37 cellular contexts compared by ENCODE assay signal in the genomic region with DNA sequence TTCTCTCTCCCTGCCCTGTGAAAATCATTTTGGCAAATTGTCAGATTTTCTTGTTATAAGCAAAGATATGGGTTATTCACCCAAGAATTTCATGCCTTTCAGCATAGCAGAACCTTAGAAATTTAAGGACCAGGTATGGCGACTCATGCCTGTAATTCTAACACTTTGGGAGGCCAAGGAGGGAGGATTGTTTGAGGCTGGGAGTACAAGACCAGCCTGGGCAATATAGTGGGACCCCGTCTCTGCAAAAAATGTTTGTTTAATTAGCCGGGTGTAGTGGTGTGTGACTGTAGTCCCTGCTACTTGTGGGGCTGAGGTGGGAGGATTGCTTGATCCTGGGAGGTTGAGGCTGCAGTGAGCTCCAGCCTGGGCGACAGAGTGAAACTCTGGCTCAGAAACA.
"Had no signal": no experiment of that assay in that cellular context is flagged by ENCODE, and none has a peak within 500 bp of the region (broad histone marks: within the 10 kb centered on the region; RNA-seq: fewer than 3 reads in every experiment).

No MANE protein-coding gene starts in this region.

- H3K36me3 ChIP-seq: adrenal gland, breast epithelium, cardiac muscle cell, colonic mucosa, gastrocnemius medialis, heart left ventricle, WERI-Rb-1 had no signal

- H3K9me3 Mint-ChIP-seq: activated CD4-positive, alpha-beta memory T cell treated with anti-CD3 and anti-CD28 coated beads for 36 hours; activated CD4-positive, alpha-beta T cell treated with anti-CD3 and anti-CD28 coated beads, Interleukin-2, amount 10 ng/mL, durations not matched to agents 24 days and 14 days; activated naive CD4-positive, alpha-beta T cell treated with anti-CD3 and anti-CD28 coated beads for 36 hours; activated naive CD4-positive, alpha-beta T cell treated with anti-CD3 and anti-CD28 coated beads, Interleukin-2, amount 50 U/mL, for 24 hours; activated naive CD8-positive, alpha-beta T cell treated with anti-CD3 and anti-CD28 coated beads for 36 hours; activated naive CD8-positive, alpha-beta T cell treated with anti-CD3 and anti-CD28 coated beads, Interleukin-2, amount 50 U/mL, for 24 hours; activated T-helper 1 cell treated with anti-CD3 and anti-CD28 coated beads, Interleukin-12 subunit alpha, Interleukin-12 subunit beta, Interleukin-2, Interleukin-4 antibody, amounts not matched to agents 30 ng/mL and 10 ng/mL and 1 ng/mL, durations not matched to agents 14 hours and 24 hours and 36 hours; activated T-helper 2 cell treated with anti-CD3 and anti-CD28 coated beads, Interferon-gamma antibody, Interleukin-2, Interleukin-4, amounts not matched to agents 10 μg/mL and 5 μg/mL and 100 μg/mL, durations not matched to agents 14 hours and 24 hours and 36 hours; T-helper 2 cell treated with Interferon-gamma antibody and Interleukin-4, amounts not matched to agents 5 μg/mL and 100 μg/mL, for 36 hours had no signal

- ATAC-seq: activated CD4-positive, alpha-beta T cell treated with anti-CD3 and anti-CD28 coated beads for 36 hours; activated CD8-positive, alpha-beta memory T cell treated with anti-CD3 and anti-CD28 coated beads, Interleukin-2, amount 10 ng/mL, durations not matched to agents 7 days and 5 days; activated CD8-positive, alpha-beta T cell treated with anti-CD3 and anti-CD28 coated beads, Interleukin-2, amount 10 ng/mL, durations not matched to agents 7 days and 5 days; activated naive CD8-positive, alpha-beta T cell treated with anti-CD3 and anti-CD28 coated beads, Interleukin-2, amount 50 U/mL, for 24 hours; esophagus mucosa; gastrocnemius medialis; heart left ventricle; T-helper 17 cell had no signal

- DNase-seq: activated CD4-positive, alpha-beta memory T cell treated with anti-CD3 and anti-CD28 coated beads for 36 hours; activated CD4-positive, alpha-beta T cell treated with anti-CD3 and anti-CD28 coated beads for 36 hours; activated CD4-positive, alpha-beta T cell treated with anti-CD3 and anti-CD28 coated beads, Interleukin-2, amount 10 ng/mL, durations not matched to agents 24 days and 14 days; activated CD4-positive, CD25-positive, alpha-beta regulatory T cell; activated CD4-positive, CD25-positive, alpha-beta regulatory T cell treated with anti-CD3 and anti-CD28 coated beads, Interleukin-2, amount 50 U/mL, for 72 hours; activated CD8-positive, alpha-beta memory T cell treated with anti-CD3 and anti-CD28 coated beads, Interleukin-2, amount 10 ng/mL, durations not matched to agents 7 days and 5 days; activated CD8-positive, alpha-beta memory T cell treated with anti-CD3 and anti-CD28 coated beads, Interleukin-2, amount 50 U/mL, for 4 hours; activated CD8-positive, alpha-beta T cell treated with anti-CD3 and anti-CD28 coated beads, Interleukin-2, amount 10 ng/mL, durations not matched to agents 7 days and 5 days; activated effector memory CD4-positive, alpha-beta T cell treated with anti-CD3 and anti-CD28 coated beads, Interleukin-2, amount 50 U/mL, for 16 hours; activated naive CD4-positive, alpha-beta T cell treated with anti-CD3 and anti-CD28 coated beads for 36 hours; activated naive CD8-positive, alpha-beta T cell treated with anti-CD3 and anti-CD28 coated beads for 36 hours; activated naive CD8-positive, alpha-beta T cell treated with anti-CD3 and anti-CD28 coated beads, Interleukin-2, amount 50 U/mL, for 24 hours; activated T-cell treated with anti-CD3 and anti-CD28 coated beads, Interleukin-2, amount 50 U/mL, for 1 hour; activated T-cell treated with anti-CD3 and anti-CD28 coated beads, Interleukin-2, amount 50 U/mL, for 48 hours; adrenal gland; amygdala; aorta; central memory CD4-positive, alpha-beta T cell; cerebellar nuclear complex; colonic mucosa; effector CD8-positive, alpha-beta T cell; foreskin fibroblast; gastrocnemius medialis; glutamatergic neuron; heart left ventricle; T-helper 17 cell; T1000; WERI-Rb-1 had no signal

- H3K27ac Mint-ChIP-seq: activated CD4-positive, alpha-beta memory T cell treated with anti-CD3 and anti-CD28 coated beads for 36 hours; activated CD4-positive, alpha-beta T cell treated with anti-CD3 and anti-CD28 coated beads for 36 hours; activated CD4-positive, alpha-beta T cell treated with anti-CD3 and anti-CD28 coated beads, Interleukin-2, amount 10 ng/mL, durations not matched to agents 24 days and 14 days; activated CD8-positive, alpha-beta memory T cell treated with anti-CD3 and anti-CD28 coated beads, Interleukin-2, amount 10 ng/mL, durations not matched to agents 7 days and 5 days; activated CD8-positive, alpha-beta T cell treated with anti-CD3 and anti-CD28 coated beads, Interleukin-2, amount 10 ng/mL, durations not matched to agents 7 days and 5 days; activated naive CD4-positive, alpha-beta T cell treated with anti-CD3 and anti-CD28 coated beads for 36 hours; activated naive CD4-positive, alpha-beta T cell treated with anti-CD3 and anti-CD28 coated beads, Interleukin-2, amount 50 U/mL, for 24 hours; activated naive CD8-positive, alpha-beta T cell treated with anti-CD3 and anti-CD28 coated beads for 36 hours; activated naive CD8-positive, alpha-beta T cell treated with anti-CD3 and anti-CD28 coated beads, Interleukin-2, amount 50 U/mL, for 24 hours; activated T-helper 1 cell treated with anti-CD3 and anti-CD28 coated beads, Interleukin-12 subunit alpha, Interleukin-12 subunit beta, Interleukin-2, Interleukin-4 antibody, amounts not matched to agents 30 ng/mL and 10 ng/mL and 1 ng/mL, durations not matched to agents 14 hours and 24 hours and 36 hours; activated T-helper 2 cell treated with anti-CD3 and anti-CD28 coated beads, Interferon-gamma antibody, Interleukin-2, Interleukin-4, amounts not matched to agents 10 μg/mL and 5 μg/mL and 100 μg/mL, durations not matched to agents 14 hours and 24 hours and 36 hours; T-helper 17 cell; T-helper 2 cell treated with Interferon-gamma antibody and Interleukin-4, amounts not matched to agents 5 μg/mL and 100 μg/mL, for 36 hours had no signal

- H3K4me3 Mint-ChIP-seq: activated CD4-positive, alpha-beta memory T cell treated with anti-CD3 and anti-CD28 coated beads for 36 hours; activated CD4-positive, alpha-beta T cell treated with anti-CD3 and anti-CD28 coated beads for 36 hours; activated CD4-positive, alpha-beta T cell treated with anti-CD3 and anti-CD28 coated beads, Interleukin-2, amount 10 ng/mL, durations not matched to agents 24 days and 14 days; activated CD8-positive, alpha-beta memory T cell treated with anti-CD3 and anti-CD28 coated beads, Interleukin-2, amount 10 ng/mL, durations not matched to agents 7 days and 5 days; activated CD8-positive, alpha-beta T cell treated with anti-CD3 and anti-CD28 coated beads, Interleukin-2, amount 10 ng/mL, durations not matched to agents 7 days and 5 days; activated naive CD4-positive, alpha-beta T cell treated with anti-CD3 and anti-CD28 coated beads for 36 hours; activated naive CD4-positive, alpha-beta T cell treated with anti-CD3 and anti-CD28 coated beads, Interleukin-2, amount 50 U/mL, for 24 hours; activated naive CD8-positive, alpha-beta T cell treated with anti-CD3 and anti-CD28 coated beads for 36 hours; activated naive CD8-positive, alpha-beta T cell treated with anti-CD3 and anti-CD28 coated beads, Interleukin-2, amount 50 U/mL, for 24 hours; activated T-helper 1 cell treated with anti-CD3 and anti-CD28 coated beads, Interleukin-12 subunit alpha, Interleukin-12 subunit beta, Interleukin-2, Interleukin-4 antibody, amounts not matched to agents 30 ng/mL and 10 ng/mL and 1 ng/mL, durations not matched to agents 14 hours and 24 hours and 36 hours; brain; T-helper 17 cell; T-helper 2 cell treated with Interferon-gamma antibody and Interleukin-4, amounts not matched to agents 5 μg/mL and 100 μg/mL, for 36 hours had no signal

- H3K27me3 ChIP-seq: adrenal gland, breast epithelium, cardiac muscle cell, colonic mucosa, gastrocnemius medialis, heart left ventricle had no signal

- H3K9me3 ChIP-seq: breast epithelium, colonic mucosa, gastrocnemius medialis, heart left ventricle had no signal

- H3K4me3 ChIP-seq: adrenal gland, breast epithelium, cardiac muscle cell, colonic mucosa, gastrocnemius medialis, heart left ventricle had no signal

- FAIRE-seq: endometrium had no signal

- H3K36me3 Mint-ChIP-seq: activated CD4-positive, alpha-beta memory T cell treated with anti-CD3 and anti-CD28 coated beads for 36 hours; activated CD8-positive, alpha-beta memory T cell treated with anti-CD3 and anti-CD28 coated beads, Interleukin-2, amount 10 ng/mL, durations not matched to agents 7 days and 5 days; activated naive CD8-positive, alpha-beta T cell treated with anti-CD3 and anti-CD28 coated beads for 36 hours had no signal

- H3K27me3 Mint-ChIP-seq: activated CD4-positive, alpha-beta memory T cell treated with anti-CD3 and anti-CD28 coated beads for 36 hours; activated CD4-positive, alpha-beta T cell treated with anti-CD3 and anti-CD28 coated beads for 36 hours; activated CD4-positive, alpha-beta T cell treated with anti-CD3 and anti-CD28 coated beads, Interleukin-2, amount 10 ng/mL, durations not matched to agents 24 days and 14 days; activated CD8-positive, alpha-beta memory T cell treated with anti-CD3 and anti-CD28 coated beads, Interleukin-2, amount 10 ng/mL, durations not matched to agents 7 days and 5 days; activated naive CD4-positive, alpha-beta T cell treated with anti-CD3 and anti-CD28 coated beads, Interleukin-2, amount 50 U/mL, for 24 hours; activated naive CD8-positive, alpha-beta T cell treated with anti-CD3 and anti-CD28 coated beads for 36 hours; activated naive CD8-positive, alpha-beta T cell treated with anti-CD3 and anti-CD28 coated beads, Interleukin-2, amount 50 U/mL, for 24 hours; brain; T-helper 17 cell had no signal

- H3K4me1 ChIP-seq: colonic mucosa had no signal

- H3K4me1 Mint-ChIP-seq: activated CD8-positive, alpha-beta memory T cell treated with anti-CD3 and anti-CD28 coated beads, Interleukin-2, amount 10 ng/mL, durations not matched to agents 7 days and 5 days had no signal

- H3K27ac ChIP-seq: adrenal gland, breast epithelium, cardiac muscle cell, colonic mucosa, gastrocnemius medialis, heart left ventricle, WERI-Rb-1 had no signal
